Comparison of ENCODE assay signal across 9 cellular contexts in genomic region chr12:2640709-2641108, GRCh38.
DNase-seq lines count a peak whose midpoint lies in the region; ATAC-seq, FAIRE-seq and TF ChIP-seq lines count a peak whose summit lies in the region.
"Had no signal": no experiment of that assay in that cellular context is flagged by ENCODE, and none has a peak within 500 bp of the region (broad histone marks: within the 10 kb centered on the region; RNA-seq: fewer than 3 reads in every experiment).

No MANE protein-coding gene starts in this region.

- peak; percentile 60 for DNase-seq in T-helper 2 cell treated with Interferon-gamma antibody and Interleukin-4, amounts not matched to agents 5 μg/mL and 100 μg/mL, for 36 hours (ENCODE audit: low spot score)
- DNase-seq in T-helper 2 cell (no peak), amniotic epithelial cell (ENCODE audit: low read depth) (peak; percentile 94), hepatic stellate cell (ENCODE audit: low spot score) (peak; percentile 98), type B pancreatic cell (ENCODE audit: extremely low spot score, unreplicated experiment) (no peak), small intestine (no peak)
- DNase-seq in stimulated activated CD8-positive, alpha-beta memory T cell treated with anti-CD3 and anti-CD28 coated beads, Interleukin-4, amount 100 ng/mL, for 48 hours: peak; percentile 48

- WGBS in small intestine, 3 donors: 31 to 40% (median 32%) methylated on average over 6 of the region's 6 CpGs

- no peak for TF ChIP-seq CTCF in type B pancreatic cell (conservative IDR thresholded peaks at IDR 0.05)

- H3K27me3 Mint-ChIP-seq in T-helper 2 cell treated with Interferon-gamma antibody and Interleukin-4, amounts not matched to agents 5 μg/mL and 100 μg/mL, for 36 hours (ENCODE audit: low read depth): peaks cover 23% of the 10 kb centered on the region
- peaks cover 10% of the 10 kb centered on the region for H3K27me3 Mint-ChIP-seq in type B pancreatic cell

- no peak overlapping the region for H3K27ac Mint-ChIP-seq in T-helper 2 cell treated with Interferon-gamma antibody and Interleukin-4, amounts not matched to agents 5 μg/mL and 100 μg/mL, for 36 hours
- H3K27ac Mint-ChIP-seq in type B pancreatic cell: no peak overlapping the region

- H3K4me1 ChIP-seq in small intestine (ENCODE audit: control insufficient read depth in 2 of 2, insufficient read depth in 1 of 2, low read depth in 1 of 2, low read length in 1 of 2): no peaks in the 10 kb centered on the region

- ATAC-seq in GM19452 (IDR thresholded peaks at IDR 0.05; ENCODE audit: unreplicated experiment): no peak

- no peak overlapping the region for H3K4me3 Mint-ChIP-seq in T-helper 2 cell treated with Interferon-gamma antibody and Interleukin-4, amounts not matched to agents 5 μg/mL and 100 μg/mL, for 36 hours
- H3K4me3 Mint-ChIP-seq in type B pancreatic cell: no peak overlapping the region

- no peaks in the 10 kb centered on the region for H3K36me3 Mint-ChIP-seq in T-helper 2 cell treated with Interferon-gamma antibody and Interleukin-4, amounts not matched to agents 5 μg/mL and 100 μg/mL, for 36 hours (ENCODE audit: low read depth)
- peaks cover under 1% of the 10 kb centered on the region for H3K36me3 Mint-ChIP-seq in type B pancreatic cell

- H3K27me3 ChIP-seq in small intestine (ENCODE audit: control insufficient read depth in 2 of 2, insufficient read depth in 2 of 2, low read length in 2 of 2): no peaks in the 10 kb centered on the region
- H3K27me3 ChIP-seq: BLaER1 had no signal

- FAIRE-seq in small intestine (lab: Jason Lieb, UNC): no peak

- H3K27ac ChIP-seq in small intestine (ENCODE audit: low read depth in 1 of 2, low read length in 1 of 2): peak overlapping the region in 1 of 2 donors; percentile 59
- H3K27ac ChIP-seq: BLaER1 had no signal

- no peaks in the 10 kb centered on the region for H3K9me3 ChIP-seq in small intestine (ENCODE audit: control insufficient read depth, low read depth)
- H3K9me3 ChIP-seq: BLaER1 had no signal

- H3K4me1 Mint-ChIP-seq in T-helper 2 cell treated with Interferon-gamma antibody and Interleukin-4, amounts not matched to agents 5 μg/mL and 100 μg/mL, for 36 hours (ENCODE audit: low read depth): peaks cover 10% of the 10 kb centered on the region
- no peaks in the 10 kb centered on the region for H3K4me1 Mint-ChIP-seq in type B pancreatic cell (ENCODE audit: unreplicated experiment)

- H3K4me3 ChIP-seq in small intestine (ENCODE audit: low read depth in 1 of 2, low read length in 2 of 2): no peak overlapping the region
- H3K4me3 ChIP-seq: BLaER1 had no signal

- no peaks in the 10 kb centered on the region for H3K9me3 Mint-ChIP-seq in T-helper 2 cell treated with Interferon-gamma antibody and Interleukin-4, amounts not matched to agents 5 μg/mL and 100 μg/mL, for 36 hours
- no peaks in the 10 kb centered on the region for H3K9me3 Mint-ChIP-seq in type B pancreatic cell

- no peaks in the 10 kb centered on the region for H3K36me3 ChIP-seq in small intestine (ENCODE audit: control insufficient read depth in 2 of 2, insufficient read depth in 2 of 2, low read length in 2 of 2)
- H3K36me3 ChIP-seq: BLaER1 had no signal

Comparison
In these comparisons a context has a peak if more than half of its experiments do, and no peak if none do; other contexts are left out.
1. DNase-seq: peak in T-helper 2 cell treated with Interferon-gamma antibody and Interleukin-4, amounts not matched to agents 5 μg/mL and 100 μg/mL, for 36 hours (single experiment), amniotic epithelial cell (single experiment), hepatic stellate cell (single experiment) and stimulated activated CD8-positive, alpha-beta memory T cell treated with anti-CD3 and anti-CD28 coated beads, Interleukin-4, amount 100 ng/mL, for 48 hours (single experiment); none in T-helper 2 cell (0 of 5), type B pancreatic cell (single experiment) and small intestine (single experiment).